Comparison of ENCODE assay signal across 2 cellular contexts in the genomic region with DNA sequence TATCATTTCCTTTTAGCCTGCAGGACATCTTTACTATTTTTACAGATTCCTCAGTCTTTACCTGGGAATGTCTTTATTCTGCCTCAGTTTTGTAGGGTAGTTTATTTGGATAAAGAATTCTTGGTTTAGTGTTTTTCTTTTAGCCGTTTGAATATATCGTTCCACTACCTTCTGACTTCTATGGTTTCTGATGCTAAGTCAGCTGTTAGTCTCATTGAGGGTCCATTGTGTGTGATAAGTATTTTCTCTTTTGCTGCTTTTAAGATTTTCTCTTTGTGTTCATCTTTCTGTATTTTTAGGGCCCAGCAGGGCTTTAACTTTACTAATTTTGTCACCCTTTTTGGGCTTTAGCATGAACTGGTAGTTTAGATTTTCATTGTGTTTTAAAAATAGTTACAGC.
A peak's percentile ranks its signal among the peaks of the same experiment; 100 is the strongest.
TF ChIP-seq lines count a peak whose summit lies in the region.

No MANE protein-coding gene starts in this region.

TF ChIP-seq in HCT116, 20 proteins besides CTCF, POLR2A, EP300 and RAD21:
- TF ChIP-seq CEBPB (IDR thresholded peaks at IDR 0.05; ENCODE audit: low read depth) (no peak), CBX3 (IDR thresholded peaks at IDR 0.05; ENCODE audit: low read depth) (peak; percentile 53; the same call in 1 of the 2 replicates), EGR1 (IDR thresholded peaks at IDR 0.05; ENCODE audit: low read depth) (no peak), SIN3A (IDR thresholded peaks at IDR 0.05; ENCODE audit: low read depth) (no peak)
- TF ChIP-seq, protein P1, sequence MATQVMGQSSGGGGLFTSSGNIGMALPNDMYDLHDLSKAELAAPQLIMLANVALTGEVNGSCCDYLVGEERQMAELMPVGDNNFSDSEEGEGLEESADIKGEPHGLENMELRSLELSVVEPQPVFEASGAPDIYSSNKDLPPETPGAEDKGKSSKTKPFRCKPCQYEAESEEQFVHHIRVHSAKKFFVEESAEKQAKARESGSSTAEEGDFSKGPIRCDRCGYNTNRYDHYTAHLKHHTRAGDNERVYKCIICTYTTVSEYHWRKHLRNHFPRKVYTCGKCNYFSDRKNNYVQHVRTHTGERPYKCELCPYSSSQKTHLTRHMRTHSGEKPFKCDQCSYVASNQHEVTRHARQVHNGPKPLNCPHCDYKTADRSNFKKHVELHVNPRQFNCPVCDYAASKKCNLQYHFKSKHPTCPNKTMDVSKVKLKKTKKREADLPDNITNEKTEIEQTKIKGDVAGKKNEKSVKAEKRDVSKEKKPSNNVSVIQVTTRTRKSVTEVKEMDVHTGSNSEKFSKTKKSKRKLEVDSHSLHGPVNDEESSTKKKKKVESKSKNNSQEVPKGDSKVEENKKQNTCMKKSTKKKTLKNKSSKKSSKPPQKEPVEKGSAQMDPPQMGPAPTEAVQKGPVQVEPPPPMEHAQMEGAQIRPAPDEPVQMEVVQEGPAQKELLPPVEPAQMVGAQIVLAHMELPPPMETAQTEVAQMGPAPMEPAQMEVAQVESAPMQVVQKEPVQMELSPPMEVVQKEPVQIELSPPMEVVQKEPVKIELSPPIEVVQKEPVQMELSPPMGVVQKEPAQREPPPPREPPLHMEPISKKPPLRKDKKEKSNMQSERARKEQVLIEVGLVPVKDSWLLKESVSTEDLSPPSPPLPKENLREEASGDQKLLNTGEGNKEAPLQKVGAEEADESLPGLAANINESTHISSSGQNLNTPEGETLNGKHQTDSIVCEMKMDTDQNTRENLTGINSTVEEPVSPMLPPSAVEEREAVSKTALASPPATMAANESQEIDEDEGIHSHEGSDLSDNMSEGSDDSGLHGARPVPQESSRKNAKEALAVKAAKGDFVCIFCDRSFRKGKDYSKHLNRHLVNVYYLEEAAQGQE (IDR thresholded peaks at IDR 0.05; ENCODE audit: low read depth): no peak
- TF ChIP-seq, protein P2, sequence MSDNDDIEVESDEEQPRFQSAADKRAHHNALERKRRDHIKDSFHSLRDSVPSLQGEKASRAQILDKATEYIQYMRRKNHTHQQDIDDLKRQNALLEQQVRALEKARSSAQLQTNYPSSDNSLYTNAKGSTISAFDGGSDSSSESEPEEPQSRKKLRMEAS (IDR thresholded peaks at IDR 0.05): no peak
- TF ChIP-seq, protein P3, sequence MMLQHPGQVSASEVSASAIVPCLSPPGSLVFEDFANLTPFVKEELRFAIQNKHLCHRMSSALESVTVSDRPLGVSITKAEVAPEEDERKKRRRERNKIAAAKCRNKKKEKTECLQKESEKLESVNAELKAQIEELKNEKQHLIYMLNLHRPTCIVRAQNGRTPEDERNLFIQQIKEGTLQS (IDR thresholded peaks at IDR 0.05): no peak
TF ChIP-seq in HCT116: peak in this region for 1.

TF ChIP-seq in WTC11, 78 proteins besides CTCF, POLR2A, EP300 and RAD21:
- TF ChIP-seq ZNF317 (CRISPR knock-in tag; IDR thresholded peaks at IDR 0.05; ENCODE audit: borderline replicate concordance, low read depth): peak; percentile 99
- TF ChIP-seq, protein P3 (CRISPR knock-in tag; conservative IDR thresholded peaks at IDR 0.05): no peak
- no peak for TF ChIP-seq SOX15 (CRISPR knock-in tag; IDR thresholded peaks at IDR 0.05)
